In genomic region chr1:241640149-241640866, GRCh38 we compare ENCODE assay signal across 8 cellular contexts. TPM values are rescaled to one million over a fixed set of nuclear protein-coding genes. Genes with fewer than 3 reads are reported as not detected.
DNase-seq lines count a peak whose midpoint lies in the region; ATAC-seq and TF ChIP-seq lines count a peak whose summit lies in the region.

A gene with protein sequence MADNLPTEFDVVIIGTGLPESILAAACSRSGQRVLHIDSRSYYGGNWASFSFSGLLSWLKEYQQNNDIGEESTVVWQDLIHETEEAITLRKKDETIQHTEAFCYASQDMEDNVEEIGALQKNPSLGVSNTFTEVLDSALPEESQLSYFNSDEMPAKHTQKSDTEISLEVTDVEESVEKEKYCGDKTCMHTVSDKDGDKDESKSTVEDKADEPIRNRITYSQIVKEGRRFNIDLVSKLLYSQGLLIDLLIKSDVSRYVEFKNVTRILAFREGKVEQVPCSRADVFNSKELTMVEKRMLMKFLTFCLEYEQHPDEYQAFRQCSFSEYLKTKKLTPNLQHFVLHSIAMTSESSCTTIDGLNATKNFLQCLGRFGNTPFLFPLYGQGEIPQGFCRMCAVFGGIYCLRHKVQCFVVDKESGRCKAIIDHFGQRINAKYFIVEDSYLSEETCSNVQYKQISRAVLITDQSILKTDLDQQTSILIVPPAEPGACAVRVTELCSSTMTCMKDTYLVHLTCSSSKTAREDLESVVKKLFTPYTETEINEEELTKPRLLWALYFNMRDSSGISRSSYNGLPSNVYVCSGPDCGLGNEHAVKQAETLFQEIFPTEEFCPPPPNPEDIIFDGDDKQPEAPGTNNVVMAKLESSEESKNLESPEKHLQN (minus strand): TSS chr1:241640369. CDS start chr1:241635766, 4,603 bp downstream.
A gene with protein sequence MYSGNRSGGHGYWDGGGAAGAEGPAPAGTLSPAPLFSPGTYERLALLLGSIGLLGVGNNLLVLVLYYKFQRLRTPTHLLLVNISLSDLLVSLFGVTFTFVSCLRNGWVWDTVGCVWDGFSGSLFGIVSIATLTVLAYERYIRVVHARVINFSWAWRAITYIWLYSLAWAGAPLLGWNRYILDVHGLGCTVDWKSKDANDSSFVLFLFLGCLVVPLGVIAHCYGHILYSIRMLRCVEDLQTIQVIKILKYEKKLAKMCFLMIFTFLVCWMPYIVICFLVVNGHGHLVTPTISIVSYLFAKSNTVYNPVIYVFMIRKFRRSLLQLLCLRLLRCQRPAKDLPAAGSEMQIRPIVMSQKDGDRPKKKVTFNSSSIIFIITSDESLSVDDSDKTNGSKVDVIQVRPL (minus strand): TSS chr1:241640369. CDS start chr1:241640254, 115 bp downstream.

- ATAC-seq in GM19023 (IDR thresholded peaks at IDR 0.05; ENCODE audit: unreplicated experiment) (peak; percentile 92), HG03175 (IDR thresholded peaks at IDR 0.05; ENCODE audit: unreplicated experiment) (peak; percentile 87)
- peak; percentile 97 to 98 for ATAC-seq in activated CD4-positive, CD25-positive, alpha-beta regulatory T cell treated with anti-CD3 and anti-CD28 coated beads, Interleukin-2, amount 50 U/mL, for 24 hours

- no peaks in the 10 kb centered on the region for H3K27me3 ChIP-seq in kidney epithelial cell (ENCODE audit: control insufficient read depth, insufficient read depth, low read length)

- H3K4me3 ChIP-seq in AG09309 (ENCODE audit: control insufficient read depth, low read depth, low read length) (peak within 1 kb of the TSS; percentile 98), kidney epithelial cell (ENCODE audit: low read depth, low read length) (peak within 1 kb of the TSS; percentile 99)

- peak; percentile 27 for DNase-seq in AG09309 (ENCODE audit: low read depth)
- peak; percentile 80 for DNase-seq in NCI-H345 treated with DMSO at 0.1 percent for 48 hours (lab: John Stamatoyannopoulos, UW; ENCODE audit: unreplicated experiment)
- DNase-seq in cerebellar cortex (ENCODE audit: low spot score), result peak; percentile 80
- DNase-seq in kidney epithelial cell (ENCODE audit: low read depth), result peak; percentile 32
- peak; percentile 95 for DNase-seq in stimulated activated CD4-positive, alpha-beta T cell treated with anti-CD3 and anti-CD28 coated beads, Interleukin-15, amount 100 ng/mL, for 24 hours

- TF ChIP-seq CTCF in AG09309 (IDR thresholded peaks at IDR 0.05; ENCODE audit: control insufficient read depth, insufficient read depth, low read depth, low read length, missing control alignments) (no peak), kidney epithelial cell (IDR thresholded peaks at IDR 0.05; ENCODE audit: insufficient read depth, low read length, poor library complexity, severe bottlenecking) (no peak)

- no peaks in the 10 kb centered on the region for H3K36me3 ChIP-seq in kidney epithelial cell (ENCODE audit: control insufficient read depth, insufficient read depth, low read length)

RNA-seq across cellular contexts. Expression of the first gene that starts in this region (rescaled TPM):
- 15.3 and 20.5 TPM in 2 replicates for total RNA-seq in kidney epithelial cell

RNA-seq across cellular contexts. Expression of the second gene that starts in this region (rescaled TPM):
- total RNA-seq in kidney epithelial cell, result 25.7 and 29.8 TPM in 2 replicates

Comparison
In these comparisons a context has a peak if more than half of its experiments do, and no peak if none do; other contexts are left out.
1. Peak in every context shown above with its lines: DNase-seq, ATAC-seq and H3K4me3 ChIP-seq.
2. DNase-seq: peak in every context shown above with its lines; median percentile 95 in stimulated activated CD4-positive, alpha-beta T cell treated with anti-CD3 and anti-CD28 coated beads, Interleukin-15, amount 100 ng/mL, for 24 hours; 80 in NCI-H345 treated with DMSO at 0.1 percent for 48 hours; 80 in cerebellar cortex; 32 in kidney epithelial cell; 27 in AG09309.